ENCODE assay signal across 1 cellular context in genomic region chr6:31493875-31494694, GRCh38.
A peak's percentile ranks its signal among the peaks of the same experiment; 100 is the strongest.
TF ChIP-seq lines count a peak whose summit lies in the region.

No MANE protein-coding gene starts in this region.

TF ChIP-seq in HepG2, 621 proteins besides CTCF, POLR2A, EP300 and RAD21 (continued from another document and continues in another):
- peak; percentile 15; the same call in 1 of the 2 replicates for TF ChIP-seq ZNF281 (CRISPR knock-in tag; IDR thresholded peaks at IDR 0.05; ENCODE audit: borderline replicate concordance)
- no peak for TF ChIP-seq ZNF512B (CRISPR knock-in tag; IDR thresholded peaks at IDR 0.05; ENCODE audit: borderline replicate concordance)
- no peak for TF ChIP-seq ATF1 (CRISPR knock-in tag; IDR thresholded peaks at IDR 0.05)
- TF ChIP-seq ZFP36L2 (CRISPR knock-in tag; IDR thresholded peaks at IDR 0.05), result no peak
- no peak for TF ChIP-seq ARHGAP35 (CRISPR knock-in tag; IDR thresholded peaks at IDR 0.05; ENCODE audit: borderline replicate concordance)
- TF ChIP-seq DMAP1 (CRISPR knock-in tag; IDR thresholded peaks at IDR 0.05), result peak; percentile 31; the same call in 1 of the 2 replicates
- no peak for TF ChIP-seq ZNF83 (CRISPR knock-in tag; IDR thresholded peaks at IDR 0.05; ENCODE audit: borderline replicate concordance)
- TF ChIP-seq, protein P1, sequence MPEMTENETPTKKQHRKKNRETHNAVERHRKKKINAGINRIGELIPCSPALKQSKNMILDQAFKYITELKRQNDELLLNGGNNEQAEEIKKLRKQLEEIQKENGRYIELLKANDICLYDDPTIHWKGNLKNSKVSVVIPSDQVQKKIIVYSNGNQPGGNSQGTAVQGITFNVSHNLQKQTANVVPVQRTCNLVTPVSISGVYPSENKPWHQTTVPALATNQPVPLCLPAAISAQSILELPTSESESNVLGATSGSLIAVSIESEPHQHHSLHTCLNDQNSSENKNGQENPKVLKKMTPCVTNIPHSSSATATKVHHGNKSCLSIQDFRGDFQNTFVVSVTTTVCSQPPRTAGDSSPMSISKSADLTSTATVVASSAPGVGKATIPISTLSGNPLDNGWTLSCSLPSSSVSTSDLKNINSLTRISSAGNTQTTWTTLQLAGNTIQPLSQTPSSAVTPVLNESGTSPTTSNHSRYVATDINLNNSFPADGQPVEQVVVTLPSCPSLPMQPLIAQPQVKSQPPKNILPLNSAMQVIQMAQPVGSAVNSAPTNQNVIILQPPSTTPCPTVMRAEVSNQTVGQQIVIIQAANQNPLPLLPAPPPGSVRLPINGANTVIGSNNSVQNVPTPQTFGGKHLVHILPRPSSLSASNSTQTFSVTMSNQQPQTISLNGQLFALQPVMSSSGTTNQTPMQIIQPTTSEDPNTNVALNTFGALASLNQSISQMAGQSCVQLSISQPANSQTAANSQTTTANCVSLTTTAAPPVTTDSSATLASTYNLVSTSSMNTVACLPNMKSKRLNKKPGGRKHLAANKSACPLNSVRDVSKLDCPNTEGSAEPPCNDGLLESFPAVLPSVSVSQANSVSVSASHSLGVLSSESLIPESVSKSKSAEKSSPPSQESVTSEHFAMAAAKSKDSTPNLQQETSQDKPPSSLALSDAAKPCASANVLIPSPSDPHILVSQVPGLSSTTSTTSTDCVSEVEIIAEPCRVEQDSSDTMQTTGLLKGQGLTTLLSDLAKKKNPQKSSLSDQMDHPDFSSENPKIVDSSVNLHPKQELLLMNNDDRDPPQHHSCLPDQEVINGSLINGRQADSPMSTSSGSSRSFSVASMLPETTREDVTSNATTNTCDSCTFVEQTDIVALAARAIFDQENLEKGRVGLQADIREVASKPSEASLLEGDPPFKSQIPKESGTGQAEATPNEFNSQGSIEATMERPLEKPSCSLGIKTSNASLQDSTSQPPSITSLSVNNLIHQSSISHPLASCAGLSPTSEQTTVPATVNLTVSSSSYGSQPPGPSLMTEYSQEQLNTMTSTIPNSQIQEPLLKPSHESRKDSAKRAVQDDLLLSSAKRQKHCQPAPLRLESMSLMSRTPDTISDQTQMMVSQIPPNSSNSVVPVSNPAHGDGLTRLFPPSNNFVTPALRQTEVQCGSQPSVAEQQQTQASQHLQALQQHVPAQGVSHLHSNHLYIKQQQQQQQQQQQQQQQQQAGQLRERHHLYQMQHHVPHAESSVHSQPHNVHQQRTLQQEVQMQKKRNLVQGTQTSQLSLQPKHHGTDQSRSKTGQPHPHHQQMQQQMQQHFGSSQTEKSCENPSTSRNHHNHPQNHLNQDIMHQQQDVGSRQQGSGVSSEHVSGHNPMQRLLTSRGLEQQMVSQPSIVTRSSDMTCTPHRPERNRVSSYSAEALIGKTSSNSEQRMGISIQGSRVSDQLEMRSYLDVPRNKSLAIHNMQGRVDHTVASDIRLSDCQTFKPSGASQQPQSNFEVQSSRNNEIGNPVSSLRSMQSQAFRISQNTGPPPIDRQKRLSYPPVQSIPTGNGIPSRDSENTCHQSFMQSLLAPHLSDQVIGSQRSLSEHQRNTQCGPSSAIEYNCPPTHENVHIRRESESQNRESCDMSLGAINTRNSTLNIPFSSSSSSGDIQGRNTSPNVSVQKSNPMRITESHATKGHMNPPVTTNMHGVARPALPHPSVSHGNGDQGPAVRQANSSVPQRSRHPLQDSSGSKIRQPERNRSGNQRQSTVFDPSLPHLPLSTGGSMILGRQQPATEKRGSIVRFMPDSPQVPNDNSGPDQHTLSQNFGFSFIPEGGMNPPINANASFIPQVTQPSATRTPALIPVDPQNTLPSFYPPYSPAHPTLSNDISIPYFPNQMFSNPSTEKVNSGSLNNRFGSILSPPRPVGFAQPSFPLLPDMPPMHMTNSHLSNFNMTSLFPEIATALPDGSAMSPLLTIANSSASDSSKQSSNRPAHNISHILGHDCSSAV (CRISPR knock-in tag; IDR thresholded peaks at IDR 0.05; ENCODE audit: borderline replicate concordance), result no peak
- TF ChIP-seq TOPORS (CRISPR knock-in tag; IDR thresholded peaks at IDR 0.05), result peak; percentile 57; the same call in 1 of the 2 replicates
- TF ChIP-seq RELA (CRISPR knock-in tag; IDR thresholded peaks at IDR 0.05), result no peak
- no peak for TF ChIP-seq WIZ (CRISPR knock-in tag; IDR thresholded peaks at IDR 0.05)
- no peak for TF ChIP-seq ZMYM2 (CRISPR knock-in tag; IDR thresholded peaks at IDR 0.05)
- no peak for TF ChIP-seq ATF3 (CRISPR knock-in tag; IDR thresholded peaks at IDR 0.05)
- no peak for TF ChIP-seq ZNF124 (CRISPR knock-in tag; IDR thresholded peaks at IDR 0.05)
- TF ChIP-seq MAFK (conservative IDR thresholded peaks at IDR 0.05 in 1 of 2, IDR thresholded peaks at IDR 0.05 in 1 of 2; ENCODE audit: low read length in 2 of 2), result no peak
- TF ChIP-seq, protein P2, sequence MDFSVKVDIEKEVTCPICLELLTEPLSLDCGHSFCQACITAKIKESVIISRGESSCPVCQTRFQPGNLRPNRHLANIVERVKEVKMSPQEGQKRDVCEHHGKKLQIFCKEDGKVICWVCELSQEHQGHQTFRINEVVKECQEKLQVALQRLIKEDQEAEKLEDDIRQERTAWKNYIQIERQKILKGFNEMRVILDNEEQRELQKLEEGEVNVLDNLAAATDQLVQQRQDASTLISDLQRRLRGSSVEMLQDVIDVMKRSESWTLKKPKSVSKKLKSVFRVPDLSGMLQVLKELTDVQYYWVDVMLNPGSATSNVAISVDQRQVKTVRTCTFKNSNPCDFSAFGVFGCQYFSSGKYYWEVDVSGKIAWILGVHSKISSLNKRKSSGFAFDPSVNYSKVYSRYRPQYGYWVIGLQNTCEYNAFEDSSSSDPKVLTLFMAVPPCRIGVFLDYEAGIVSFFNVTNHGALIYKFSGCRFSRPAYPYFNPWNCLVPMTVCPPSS (IDR thresholded peaks at IDR 0.05), result no peak
- peak; percentile 91 for TF ChIP-seq KDM2A (CRISPR knock-in tag; IDR thresholded peaks at IDR 0.05; ENCODE audit: borderline replicate concordance, low read depth)
- no peak for TF ChIP-seq ZNF234 (CRISPR knock-in tag; conservative IDR thresholded peaks at IDR 0.05)
- TF ChIP-seq TBL1XR1 (IDR thresholded peaks at IDR 0.05; ENCODE audit: borderline replicate concordance, low read length, partially characterized antibody), result no peak
- TF ChIP-seq HBP1 (CRISPR knock-in tag; IDR thresholded peaks at IDR 0.05; ENCODE audit: low read depth), result no peak
- no peak for TF ChIP-seq ZNF138 (CRISPR knock-in tag; IDR thresholded peaks at IDR 0.05; ENCODE audit: low read depth)
- no peak for TF ChIP-seq ISL2 (CRISPR knock-in tag; IDR thresholded peaks at IDR 0.05)
- TF ChIP-seq NR2F6 (IDR thresholded peaks at IDR 0.05), result no peak
- TF ChIP-seq NR2F6 (CRISPR knock-in tag; IDR thresholded peaks at IDR 0.05), result no peak
- TF ChIP-seq KDM3A (CRISPR knock-in tag; IDR thresholded peaks at IDR 0.05; ENCODE audit: low read depth), result no peak
- TF ChIP-seq ZNF615 (CRISPR knock-in tag; IDR thresholded peaks at IDR 0.05; ENCODE audit: borderline replicate concordance), result no peak
- no peak for TF ChIP-seq ZMAT3 (CRISPR knock-in tag; conservative IDR thresholded peaks at IDR 0.05)
- TF ChIP-seq CCAR2 (optimal IDR thresholded peaks at IDR 0.05; ENCODE audit: low read depth, low read length), result no peak
- no peak for TF ChIP-seq KLF11 (CRISPR knock-in tag; IDR thresholded peaks at IDR 0.05)
- TF ChIP-seq ESRRA (CRISPR knock-in tag; IDR thresholded peaks at IDR 0.05; ENCODE audit: low read depth), result 0 out of 2 replicates have a peak, but pooled peaks have one; percentile 35
- TF ChIP-seq KLF13 (CRISPR knock-in tag; IDR thresholded peaks at IDR 0.05), result no peak
- no peak for TF ChIP-seq IRF9 (CRISPR knock-in tag; IDR thresholded peaks at IDR 0.05; ENCODE audit: borderline replicate concordance)
- TF ChIP-seq CREB3 (CRISPR knock-in tag; IDR thresholded peaks at IDR 0.05), result no peak
- TF ChIP-seq ZNF570 (CRISPR knock-in tag; IDR thresholded peaks at IDR 0.05; ENCODE audit: borderline replicate concordance), result no peak
- TF ChIP-seq TGIF2 (CRISPR knock-in tag; IDR thresholded peaks at IDR 0.05), result no peak
- TF ChIP-seq ZBTB25 (CRISPR knock-in tag; IDR thresholded peaks at IDR 0.05), result no peak
- no peak for TF ChIP-seq ZNF430 (CRISPR knock-in tag; IDR thresholded peaks at IDR 0.05)
- TF ChIP-seq MTA3 (CRISPR knock-in tag; IDR thresholded peaks at IDR 0.05), result no peak
- TF ChIP-seq, protein P3, sequence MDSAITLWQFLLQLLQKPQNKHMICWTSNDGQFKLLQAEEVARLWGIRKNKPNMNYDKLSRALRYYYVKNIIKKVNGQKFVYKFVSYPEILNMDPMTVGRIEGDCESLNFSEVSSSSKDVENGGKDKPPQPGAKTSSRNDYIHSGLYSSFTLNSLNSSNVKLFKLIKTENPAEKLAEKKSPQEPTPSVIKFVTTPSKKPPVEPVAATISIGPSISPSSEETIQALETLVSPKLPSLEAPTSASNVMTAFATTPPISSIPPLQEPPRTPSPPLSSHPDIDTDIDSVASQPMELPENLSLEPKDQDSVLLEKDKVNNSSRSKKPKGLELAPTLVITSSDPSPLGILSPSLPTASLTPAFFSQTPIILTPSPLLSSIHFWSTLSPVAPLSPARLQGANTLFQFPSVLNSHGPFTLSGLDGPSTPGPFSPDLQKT (CRISPR knock-in tag; IDR thresholded peaks at IDR 0.05; ENCODE audit: borderline replicate concordance), result no peak
- TF ChIP-seq MIXL1 (CRISPR knock-in tag; IDR thresholded peaks at IDR 0.05), result 0 out of 2 replicates have a peak, but pooled peaks have one; percentile 29
